Comparison of ENCODE assay signal across 19 cellular contexts in the genomic region with DNA sequence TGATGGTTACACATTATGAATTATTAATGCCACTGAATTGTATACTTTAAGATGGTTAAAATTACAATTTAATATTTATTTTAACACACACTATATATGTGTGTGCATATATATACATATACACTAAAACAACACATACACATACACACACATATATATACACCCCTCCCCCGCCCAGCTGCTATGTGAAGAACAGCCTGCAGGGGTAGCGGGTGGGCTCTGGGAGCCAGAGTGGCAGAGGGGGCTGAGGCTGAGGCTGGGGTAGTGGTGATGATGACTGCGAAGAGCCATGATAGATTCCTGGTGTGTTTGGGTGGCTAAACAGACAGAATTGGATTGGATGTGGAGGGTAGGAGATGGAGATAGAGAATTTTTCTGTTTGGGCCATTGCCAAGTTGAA. TPM values are rescaled to one million over a fixed set of nuclear protein-coding genes. Genes with fewer than 3 reads are reported as not detected.
DNase-seq lines count a peak whose midpoint lies in the region; ATAC-seq and TF ChIP-seq lines count a peak whose summit lies in the region.
"Had no signal": no experiment of that assay in that cellular context is flagged by ENCODE, and none has a peak within 500 bp of the region (broad histone marks: within the 10 kb centered on the region; RNA-seq: fewer than 3 reads in every experiment).

No MANE protein-coding gene starts in this region.

- H2AFZ ChIP-seq in GM23338 (no peak overlapping the region), PC-3 (ENCODE audit: low read length) (no peak overlapping the region)

- H3F3A ChIP-seq in GM23338 (replicated peaks; ENCODE audit: low read depth) (no peaks in the 10 kb centered on the region), PC-3 (ENCODE audit: low read length, unreplicated experiment) (no peaks in the 10 kb centered on the region)

- H3K4me2 ChIP-seq in GM23338 (no peak overlapping the region), mesendoderm (ENCODE audit: low read length) (no peak overlapping the region), PC-3 (ENCODE audit: low read length) (no peak overlapping the region)

- no TSS peak for BruUV-seq in PC-3 (replicated peaks; lab: Mats Ljungman, UMichigan)

- CTCF ChIA-PET in PC-3 (lab: Charles Lee): no interaction called here

- peaks cover 10% of the 10 kb centered on the region; the same call in 2 of the 3 replicates for H3K9me3 Mint-ChIP-seq in GM23338
- H3K9me3 Mint-ChIP-seq: CD4-positive, CD25-positive, alpha-beta regulatory T cell had no signal

- intact Hi-C loops in PC-3 (cut with micrococcal nuclease): no loop called here

- no peak overlapping the region for H3K4me3 ChIP-seq in BE2C (ENCODE audit: low read depth, low read length)
- no peak overlapping the region for H3K4me3 ChIP-seq in GM23338
- H3K4me3 ChIP-seq in choroid plexus epithelial cell (ENCODE audit: low read depth, low read length): no peak overlapping the region
- H3K4me3 ChIP-seq in mesendoderm (ENCODE audit: low read length): no peak overlapping the region
- no peak overlapping the region for H3K4me3 ChIP-seq in PC-3 (ENCODE audit: low read length)
- H3K4me3 ChIP-seq: Peyer's patch, SJCRH30 had no signal

- no peaks in the 10 kb centered on the region for H3K79me2 ChIP-seq in GM23338 (replicated peaks; ENCODE audit: insufficient read depth)
- no peaks in the 10 kb centered on the region for H3K79me2 ChIP-seq in mesendoderm (ENCODE audit: control insufficient read depth, insufficient read depth, low read length)
- H3K79me2 ChIP-seq in PC-3 (ENCODE audit: low read length): no peaks in the 10 kb centered on the region

- no peak overlapping the region for H3K27ac Mint-ChIP-seq in GM23338
- H3K27ac Mint-ChIP-seq: CD4-positive, CD25-positive, alpha-beta regulatory T cell had no signal

- H2BK15ac ChIP-seq in mesendoderm (replicated peaks; ENCODE audit: low read depth): no peak overlapping the region

- peak; percentile 78 for ATAC-seq in GM23338
- no peak for ATAC-seq in HG02884 (IDR thresholded peaks at IDR 0.05; ENCODE audit: unreplicated experiment)
- no peak for ATAC-seq in PC-3

- TF ChIP-seq CTCF in BE2C (IDR thresholded peaks at IDR 0.05; ENCODE audit: low read depth, low read length): 0 out of 2 replicates have a peak, but pooled peaks have one; percentile 3
- peak in 1 of 2 experiments; percentile 39; a peak in 2 of 4 replicates for TF ChIP-seq CTCF in GM23338 (conservative IDR thresholded peaks at IDR 0.05; ENCODE audit: low read depth in 2 of 2)
- TF ChIP-seq CTCF in choroid plexus epithelial cell (conservative IDR thresholded peaks at IDR 0.05; ENCODE audit: low read depth, low read length): peak; percentile 6
- TF ChIP-seq CTCF in PC-3 (conservative IDR thresholded peaks at IDR 0.05; ENCODE audit: low read depth, low read length): no peak

- H3K36me3 ChIP-seq in BE2C (no peaks in the 10 kb centered on the region), GM23338 (ENCODE audit: insufficient read depth) (no peaks in the 10 kb centered on the region), mesendoderm (ENCODE audit: control insufficient read depth, insufficient read depth, low read length) (no peaks in the 10 kb centered on the region), PC-3 (ENCODE audit: low read depth, low read length) (no peaks in the 10 kb centered on the region)
- H3K36me3 ChIP-seq: Peyer's patch, SJCRH30 had no signal

- no peaks in the 10 kb centered on the region for H3K9me2 ChIP-seq in GM23338 (ENCODE audit: insufficient read depth)
- H3K9me2 ChIP-seq in PC-3 (replicated peaks; ENCODE audit: low read length): no peaks in the 10 kb centered on the region

- peaks cover 1% of the 10 kb centered on the region for H3K27me3 Mint-ChIP-seq in GM23338 (ENCODE audit: insufficient read depth, low read depth, poor library complexity)

- H3K27me3 ChIP-seq in BE2C: no peaks in the 10 kb centered on the region
- no peaks in the 10 kb centered on the region for H3K27me3 ChIP-seq in GM23338 (ENCODE audit: insufficient read depth)
- no peaks in the 10 kb centered on the region for H3K27me3 ChIP-seq in mesendoderm (ENCODE audit: insufficient read depth, low read length, poor library complexity)
- no peaks in the 10 kb centered on the region for H3K27me3 ChIP-seq in PC-3 (ENCODE audit: low read length)
- H3K27me3 ChIP-seq: Peyer's patch, SJCRH30 had no signal

- H3K9me3 ChIP-seq in BE2C (no peaks in the 10 kb centered on the region), PC-3 (ENCODE audit: low read length) (no peaks in the 10 kb centered on the region)
- H3K9me3 ChIP-seq: Peyer's patch, SJCRH30 had no signal

- POLR2A ChIA-PET in PC-3 (lab: Charles Lee; ENCODE audit: unreplicated experiment): no interaction called here

- H3K9ac ChIP-seq in mesendoderm (ENCODE audit: low read length) (no peak overlapping the region), PC-3 (ENCODE audit: low read length) (no peak overlapping the region)

- DNase-seq in BE2C: peak; percentile 23
- DNase-seq in GM23338 (ENCODE audit: low spot score): peak; percentile 65
- DNase-seq in choroid plexus epithelial cell (ENCODE audit: low read depth): no peak
- DNase-seq in mesendoderm: peak; percentile 19
- no peak for DNase-seq in PC-3
- no peak for DNase-seq in hippocampal formation (lab: John Stamatoyannopoulos, UW)
- DNase-seq: CD4-positive, CD25-positive, alpha-beta regulatory T cell; COR-L47; KBM-7; NCI-H1092; NCI-H1436; NCI-H187 treated with DMSO at 0.1 percent for 48 hours; NCI-H2107; NCI-H2227 treated with DMSO at 0.1 percent for 48 hours; NCI-H510A; NK-92 treated with Interleukin-12 subunit alpha and Interleukin-12 subunit beta, amount 100 ng/mL, for 24 hours; Peyer's patch; SJCRH30 had no signal

- no peak overlapping the region for H3K18ac ChIP-seq in mesendoderm (ENCODE audit: low read length)

- H3K56ac ChIP-seq in mesendoderm (ENCODE audit: low read length): no peak overlapping the region

- no peak overlapping the region for H3K23ac ChIP-seq in mesendoderm (ENCODE audit: low read length)

- H3K4ac ChIP-seq in mesendoderm (ENCODE audit: low read depth, low read length): no peak overlapping the region

- H4K20me1 ChIP-seq in GM23338 (replicated peaks; ENCODE audit: insufficient read depth) (no peaks in the 10 kb centered on the region), PC-3 (ENCODE audit: low read length) (no peaks in the 10 kb centered on the region)

- H3K4me1 Mint-ChIP-seq in GM23338: no peaks in the 10 kb centered on the region; the same call in 2 of the 3 replicates

- peaks cover 15% of the 10 kb centered on the region; the same call in 2 of the 3 replicates for H3K36me3 Mint-ChIP-seq in GM23338 (ENCODE audit: low read depth)
- H3K36me3 Mint-ChIP-seq: CD4-positive, CD25-positive, alpha-beta regulatory T cell had no signal

- H2AK5ac ChIP-seq in mesendoderm (ENCODE audit: low read length): no peak overlapping the region

- H4K8ac ChIP-seq in mesendoderm (ENCODE audit: low read depth, low read length): no peak overlapping the region

- no peak overlapping the region for H2BK120ac ChIP-seq in mesendoderm (ENCODE audit: low read depth, low read length)

- WGBS in mesendoderm (ENCODE audit: extremely low coverage, insufficient coverage, low lambda C conversion rate): no CpG with 5 or more reads among the region's 3 CpGs

- H3K27ac ChIP-seq in GM23338 (ENCODE audit: low read depth) (no peak overlapping the region), mesendoderm (ENCODE audit: low read depth, low read length) (no peak overlapping the region), PC-3 (ENCODE audit: low read length) (no peak overlapping the region)
- H3K27ac ChIP-seq: Peyer's patch, SJCRH30 had no signal

- no peak overlapping the region for H3K4me3 Mint-ChIP-seq in GM23338
- H3K4me3 Mint-ChIP-seq: CD4-positive, CD25-positive, alpha-beta regulatory T cell had no signal

- H3K4me1 ChIP-seq in BE2C (no peaks in the 10 kb centered on the region), GM23338 (ENCODE audit: insufficient read depth) (no peaks in the 10 kb centered on the region), mesendoderm (ENCODE audit: control insufficient read depth, low read depth, low read length) (no peaks in the 10 kb centered on the region), PC-3 (ENCODE audit: insufficient read depth, low read length) (peaks cover 18% of the 10 kb centered on the region)
- H3K4me1 ChIP-seq: Peyer's patch, SJCRH30 had no signal

- no peak overlapping the region for H2BK5ac ChIP-seq in mesendoderm (ENCODE audit: low read length)

- H3K79me1 ChIP-seq in mesendoderm (ENCODE audit: low read length): no peaks in the 10 kb centered on the region

- no peak overlapping the region for H4K5ac ChIP-seq in mesendoderm (ENCODE audit: low read length)

TF ChIP-seq in GM23338, 12 proteins besides CTCF, POLR2A, EP300 and RAD21 (continues in another document):
- no peak for TF ChIP-seq JUNB (IDR thresholded peaks at IDR 0.05; ENCODE audit: unreplicated experiment)

RNA-seq across cellular contexts. Expression of gene APEH, which starts 39.4 kb away (rescaled TPM):
- 130 TPM for polyA plus RNA-seq in BE2C (2012; ENCODE audit: insufficient read depth, insufficient read length, low read depth)
- total RNA-seq in GM23338 (2014; rRNA removed; shearing (Covaris generic)): 202 and 264 TPM in 2 replicates
- 170 and 178 TPM in 2 replicates for polyA plus RNA-seq in GM23338 (2016; fragmentation: Nextera tagmentation; extraction: Ambion mirVana)
- polyA plus RNA-seq in mesendoderm (2013, experiment 1 of 2): 77.8 TPM
- polyA plus RNA-seq in mesendoderm (2013, experiment 2 of 2): 76.2 TPM
- total RNA-seq in PC-3 (2014; rRNA removed): 236 and 246 TPM in 2 replicates

RNA-seq across cellular contexts. Expression of gene MST1, which starts 54.5 kb away (rescaled TPM):
- polyA plus RNA-seq in BE2C (2012; ENCODE audit: insufficient read depth, insufficient read length, low read depth): 35.2 TPM
- 8.7 and 11.1 TPM in 2 replicates for total RNA-seq in GM23338 (2014; rRNA removed; shearing (Covaris generic))
- polyA plus RNA-seq in GM23338 (2016; fragmentation: Nextera tagmentation; extraction: Ambion mirVana): 5.0 and 5.9 TPM in 2 replicates
- 3.5 TPM for polyA plus RNA-seq in mesendoderm (2013, experiment 1 of 2)
- polyA plus RNA-seq in mesendoderm (2013, experiment 2 of 2): 3.7 TPM
- 1.7 and 2.8 TPM in 2 replicates for total RNA-seq in PC-3 (2014; rRNA removed)

RNA-seq across cellular contexts. Expression of gene RNF123, which starts 54.6 kb away (rescaled TPM):
- 35.4 TPM for polyA plus RNA-seq in BE2C (2012; ENCODE audit: insufficient read depth, insufficient read length, low read depth)
- 24.4 and 32.5 TPM in 2 replicates for total RNA-seq in GM23338 (2014; rRNA removed; shearing (Covaris generic))
- polyA plus RNA-seq in GM23338 (2016; fragmentation: Nextera tagmentation; extraction: Ambion mirVana): 13.2 and 14.6 TPM in 2 replicates
- 16.4 TPM for polyA plus RNA-seq in mesendoderm (2013, experiment 1 of 2)
- 14.8 TPM for polyA plus RNA-seq in mesendoderm (2013, experiment 2 of 2)
- 38.6 and 43.0 TPM in 2 replicates for total RNA-seq in PC-3 (2014; rRNA removed)

Comparison
In these comparisons a context has a peak if more than half of its experiments do, and no peak if none do; other contexts are left out.
1. DNase-seq: peak in BE2C (single experiment), GM23338 (single experiment) and mesendoderm (single experiment); none in choroid plexus epithelial cell (single experiment), PC-3 (single experiment) and hippocampal formation (0 of 2).